In the genomic region with DNA sequence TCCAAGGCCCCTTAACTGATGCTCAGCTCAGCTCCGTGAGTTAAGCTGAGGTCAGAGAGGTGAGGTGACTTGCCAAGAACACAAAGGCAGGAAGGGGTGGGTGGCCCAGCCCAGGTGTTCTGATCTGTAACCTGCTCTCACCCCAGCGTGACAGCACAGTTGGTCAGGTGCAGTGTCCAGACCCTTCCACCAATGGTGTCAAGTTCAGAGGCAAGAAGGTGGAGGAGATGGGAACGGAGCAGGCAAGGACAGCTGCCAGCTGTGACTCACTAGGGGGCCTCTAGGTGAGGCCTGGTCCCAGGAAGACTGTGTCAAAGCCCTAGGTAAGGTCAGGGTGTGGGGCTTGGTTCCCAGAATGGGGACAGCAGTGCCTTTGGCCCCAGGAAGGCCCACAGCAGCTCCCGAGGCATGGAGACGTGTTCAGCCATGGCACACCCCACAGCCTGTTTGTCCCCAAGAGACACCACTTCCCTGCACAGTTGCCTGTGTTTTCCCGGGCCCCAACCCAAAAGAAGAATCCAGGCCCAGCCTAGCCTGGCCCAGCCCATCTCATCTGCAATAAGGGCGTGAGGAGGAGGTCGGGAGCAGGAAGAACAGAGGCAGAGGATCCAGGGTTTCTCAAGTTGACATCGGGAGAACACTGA, we compare ENCODE assay signal across 18 cellular contexts. TPM values are rescaled to one million over a fixed set of nuclear protein-coding genes. Genes with fewer than 3 reads are reported as not detected.
DNase-seq lines count a peak whose midpoint lies in the region; ATAC-seq, FAIRE-seq and TF ChIP-seq lines count a peak whose summit lies in the region.
"Had no signal": no experiment of that assay in that cellular context is flagged by ENCODE, and none has a peak within 500 bp of the region (broad histone marks: within the 10 kb centered on the region; RNA-seq: fewer than 3 reads in every experiment).

No MANE protein-coding gene starts in this region.

- H3K4me1 ChIP-seq in OCI-LY3 (ENCODE audit: low read length), result no peaks in the 10 kb centered on the region
- H3K4me1 ChIP-seq in osteoblast (ENCODE audit: insufficient read depth, low read length), result peaks cover 10% of the 10 kb centered on the region

- H3K9ac ChIP-seq in OCI-LY3 (ENCODE audit: low read length), result no peak overlapping the region

- no peaks in the 10 kb centered on the region for H4K20me1 ChIP-seq in OCI-LY3 (ENCODE audit: insufficient read depth, low read length)
- no peaks in the 10 kb centered on the region for H4K20me1 ChIP-seq in osteoblast (ENCODE audit: insufficient read depth, low read length)

- ATAC-seq in GM19035 (IDR thresholded peaks at IDR 0.05; ENCODE audit: unreplicated experiment), result no peak
- ATAC-seq in GM21447 (IDR thresholded peaks at IDR 0.05; ENCODE audit: unreplicated experiment), result no peak

- H3K27ac Mint-ChIP-seq in activated CD4-positive, alpha-beta memory T cell treated with anti-CD3 and anti-CD28 coated beads, Interleukin-2, amount 10 ng/mL, durations not matched to agents 7 days and 5 days, result no peak overlapping the region

- no peak for TF ChIP-seq POLR2A in GM12892 (IDR thresholded peaks at IDR 0.05; ENCODE audit: low read depth, low read length)

- H3K27me3 Mint-ChIP-seq in activated CD4-positive, alpha-beta memory T cell treated with anti-CD3 and anti-CD28 coated beads, Interleukin-2, amount 10 ng/mL, durations not matched to agents 7 days and 5 days, result no peaks in the 10 kb centered on the region

- TF ChIP-seq CTCF in OCI-LY3 (IDR thresholded peaks at IDR 0.05; ENCODE audit: low read depth, low read length) (no peak), osteoblast (IDR thresholded peaks at IDR 0.05; ENCODE audit: extremely low read depth, low read depth, low read length) (no peak)

- H3K27me3 ChIP-seq in OCI-LY3 (ENCODE audit: low read depth, low read length), result no peaks in the 10 kb centered on the region
- H3K27me3 ChIP-seq in osteoblast (ENCODE audit: insufficient read depth, low read length), result no peaks in the 10 kb centered on the region

- no peaks in the 10 kb centered on the region for H3K36me3 Mint-ChIP-seq in activated CD4-positive, alpha-beta memory T cell treated with anti-CD3 and anti-CD28 coated beads, Interleukin-2, amount 10 ng/mL, durations not matched to agents 7 days and 5 days (ENCODE audit: low read depth)

- no peaks in the 10 kb centered on the region for H3K36me3 ChIP-seq in OCI-LY3 (replicated peaks; ENCODE audit: low read depth, low read length)
- H3K36me3 ChIP-seq in osteoblast (ENCODE audit: insufficient read depth, low read length), result no peaks in the 10 kb centered on the region

- no peaks in the 10 kb centered on the region for H3K79me2 ChIP-seq in OCI-LY3 (ENCODE audit: low read length)
- no peaks in the 10 kb centered on the region for H3K79me2 ChIP-seq in osteoblast (ENCODE audit: insufficient read depth, low read length)

- H2AFZ ChIP-seq in OCI-LY3 (ENCODE audit: low read depth, low read length) (0 out of 2 replicates have a peak overlapping the region, but pooled peaks have one; percentile 17), osteoblast (ENCODE audit: low read length) (no peak overlapping the region)

- no peaks in the 10 kb centered on the region for H3K4me1 Mint-ChIP-seq in activated CD4-positive, alpha-beta memory T cell treated with anti-CD3 and anti-CD28 coated beads, Interleukin-2, amount 10 ng/mL, durations not matched to agents 7 days and 5 days

- no peak overlapping the region for H3K4me3 Mint-ChIP-seq in activated CD4-positive, alpha-beta memory T cell treated with anti-CD3 and anti-CD28 coated beads, Interleukin-2, amount 10 ng/mL, durations not matched to agents 7 days and 5 days

- H3K4me3 ChIP-seq in OCI-LY3 (ENCODE audit: low read length), result no peak overlapping the region
- no peak overlapping the region for H3K4me3 ChIP-seq in osteoblast (ENCODE audit: insufficient read depth, low read length)
- H3K4me3 ChIP-seq: SK-N-MC had no signal

- H3K4me2 ChIP-seq in OCI-LY3 (ENCODE audit: low read length), result no peak overlapping the region
- no peak overlapping the region for H3K4me2 ChIP-seq in osteoblast (ENCODE audit: insufficient read depth, low read length)

- no peak for DNase-seq in GM12892 (ENCODE audit: insufficient read length)
- peak; percentile 54 for DNase-seq in islet precursor cell
- DNase-seq in osteoblast (ENCODE audit: insufficient read length, low spot score, missing footprints), result peak; percentile 27
- no peak for DNase-seq in activated CD4-positive, alpha-beta memory T cell treated with anti-CD3 and anti-CD28 coated beads, Interleukin-2, amount 10 ng/mL, durations not matched to agents 7 days and 5 days
- no peak for DNase-seq in activated CD4-positive, alpha-beta T cell treated with anti-CD3 and anti-CD28 coated beads, Interleukin-2, amount 50 U/mL, for 4 hours
- DNase-seq: DMS 273 treated with DMSO at 0.1 percent for 48 hours, GF-D8, NCI-H2081 treated with DMSO at 0.1 percent for 48 hours had no signal

- FAIRE-seq in GM12892 (lab: Jason Lieb, UNC), result peak; percentile 24
- FAIRE-seq: RCC 7860 had no signal

- H3K9me3 ChIP-seq in OCI-LY3 (ENCODE audit: insufficient read depth, low read length) (no peaks in the 10 kb centered on the region), osteoblast (ENCODE audit: low read depth, low read length) (no peaks in the 10 kb centered on the region)

- H3K27ac ChIP-seq in OCI-LY3 (ENCODE audit: low read length) (no peak overlapping the region), osteoblast (ENCODE audit: low read depth, low read length) (no peak overlapping the region)
- H3K27ac ChIP-seq: C4-2B, SK-N-MC had no signal

- H3K9me3 Mint-ChIP-seq in activated CD4-positive, alpha-beta memory T cell treated with anti-CD3 and anti-CD28 coated beads, Interleukin-2, amount 10 ng/mL, durations not matched to agents 7 days and 5 days, result no peaks in the 10 kb centered on the region

- CTCF ChIA-PET in activated CD4-positive, alpha-beta memory T cell treated with anti-CD3 and anti-CD28 coated beads, Interleukin-2, amount 10 ng/mL, durations not matched to agents 7 days and 5 days (lab: Charles Lee), result interaction anchor here (0.7 to 5.1 kb wide), 13 partner anchors 8 to 296 kb away, joined by 3 to 26 read pairs (median 4); a partner anchor contains a TSS

- POLR2A ChIA-PET in activated CD4-positive, alpha-beta memory T cell treated with anti-CD3 and anti-CD28 coated beads, Interleukin-2, amount 10 ng/mL, durations not matched to agents 7 days and 5 days (lab: Charles Lee), result interaction anchor here (1.2 kb wide), 1 partner anchor 9 kb away, joined by 6 read pairs; no protein-coding TSS in a partner anchor

RNA-seq across cellular contexts. Expression of a gene that starts 7.2 kb away (rescaled TPM):
- polyA plus RNA-seq in GM12892 (2012; ENCODE audit: missing spikeins), result not detected
- under 0.01 TPM in 1 of 2 replicates, not detected in the other for total RNA-seq in osteoblast
- not detected for total RNA-seq in activated CD4-positive, alpha-beta memory T cell treated with anti-CD3 and anti-CD28 coated beads, Interleukin-2, amount 10 ng/mL, durations not matched to agents 7 days and 5 days
- total RNA-seq: A673, Daoy, H7, HT-29 had no signal

RNA-seq across cellular contexts. Expression of a gene that starts 23.5 kb away (rescaled TPM):
- polyA plus RNA-seq in GM12892 (2012; ENCODE audit: missing spikeins), result 13.2 TPM
- total RNA-seq in osteoblast, result 18.8 and 21.5 TPM in 2 replicates
- 100 to 1,000 TPM; 121 to 124 TPM for total RNA-seq in activated CD4-positive, alpha-beta memory T cell treated with anti-CD3 and anti-CD28 coated beads, Interleukin-2, amount 10 ng/mL, durations not matched to agents 7 days and 5 days

Comparison
In these comparisons a context has a peak if more than half of its experiments do, and no peak if none do; other contexts are left out.
1. DNase-seq: peak in islet precursor cell (single experiment) and osteoblast (single experiment); none in GM12892 (single experiment), activated CD4-positive, alpha-beta memory T cell treated with anti-CD3 and anti-CD28 coated beads, Interleukin-2, amount 10 ng/mL, durations not matched to agents 7 days and 5 days (single experiment) and activated CD4-positive, alpha-beta T cell treated with anti-CD3 and anti-CD28 coated beads, Interleukin-2, amount 50 U/mL, for 4 hours (0 of 2).